In the genomic region with DNA sequence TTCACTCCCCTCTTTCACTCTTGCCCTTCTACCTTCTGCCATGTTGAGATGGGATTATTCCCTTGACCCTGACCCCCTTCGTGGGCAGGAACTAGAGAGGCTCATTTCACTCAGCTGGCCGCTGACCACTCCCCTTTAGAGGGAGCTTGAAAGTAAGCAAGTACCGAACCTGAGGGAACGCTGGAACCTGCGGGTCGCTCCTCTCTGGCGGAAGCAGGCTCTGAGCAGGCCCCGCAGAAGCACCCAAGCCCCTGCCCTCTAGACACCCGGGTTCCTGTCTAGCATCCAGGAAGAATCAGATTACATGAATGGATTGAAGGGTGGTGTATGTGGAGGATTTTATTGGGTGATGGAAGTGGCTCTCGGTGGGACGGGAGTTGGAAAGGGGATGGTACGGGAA, we compare ENCODE assay signal across 21 cellular contexts. TPM values are rescaled to one million over a fixed set of nuclear protein-coding genes. Genes with fewer than 3 reads are reported as not detected.
"Had no signal": no experiment of that assay in that cellular context is flagged by ENCODE, and none has a peak within 500 bp of the region (broad histone marks: within the 10 kb centered on the region; RNA-seq: fewer than 3 reads in every experiment).

No MANE protein-coding gene starts in this region.

- H3K27ac Mint-ChIP-seq: naive thymus-derived CD4-positive, alpha-beta T cell; nephron progenitor cell; progenitor cell of endocrine pancreas had no signal

- ATAC-seq: gastrocnemius medialis; left colon; left ventricle myocardium superior; naive thymus-derived CD4-positive, alpha-beta T cell; right cardiac atrium; stimulated activated naive CD8-positive, alpha-beta T cell treated with anti-CD3 and anti-CD28 coated beads, Interleukin-15, Interleukin-2, amounts not matched to agents 100 U/mL and 50 U/mL, for 24 hours had no signal

- H3K27ac ChIP-seq: coronary artery, epithelial cell of prostate, esophagus muscularis mucosa, gastrocnemius medialis, ovary, tibial artery, upper lobe of left lung, vagina had no signal

- H3K4me1 ChIP-seq: esophagus muscularis mucosa, gastrocnemius medialis, tibial artery, upper lobe of left lung, vagina had no signal

- DNase-seq: effector CD4-positive, alpha-beta T cell; gastrocnemius medialis; glutamatergic neuron; left colon; left ventricle myocardium superior; mesendoderm; naive thymus-derived CD4-positive, alpha-beta T cell; nephron progenitor cell; ovary; small intestine; stimulated activated CD4-positive, alpha-beta T cell treated with anti-CD3 and anti-CD28 coated beads, Interleukin-12 subunit alpha, Interleukin-12 subunit beta, amount 100 ng/mL, for 4 hours; stimulated activated naive CD8-positive, alpha-beta T cell treated with anti-CD3 and anti-CD28 coated beads, Interleukin-15, Interleukin-2, amounts not matched to agents 100 U/mL and 50 U/mL, for 24 hours; tibial artery had no signal

- H3K27me3 ChIP-seq: esophagus muscularis mucosa, gastrocnemius medialis, ovary, tibial artery, upper lobe of left lung, vagina had no signal

- H3K4me3 ChIP-seq: coronary artery, esophagus muscularis mucosa, gastrocnemius medialis, ovary, tibial artery, upper lobe of left lung, vagina had no signal

- H3K4me3 Mint-ChIP-seq: naive thymus-derived CD4-positive, alpha-beta T cell; nephron progenitor cell had no signal

- H3K36me3 Mint-ChIP-seq: naive thymus-derived CD4-positive, alpha-beta T cell had no signal

- H3K9me3 ChIP-seq: esophagus muscularis mucosa, gastrocnemius medialis, ovary, tibial artery, upper lobe of left lung, vagina had no signal

- H3K9me3 Mint-ChIP-seq: naive thymus-derived CD4-positive, alpha-beta T cell; nephron progenitor cell had no signal

- H3K4me1 Mint-ChIP-seq: naive thymus-derived CD4-positive, alpha-beta T cell had no signal

- H3K36me3 ChIP-seq: esophagus muscularis mucosa, gastrocnemius medialis, ovary, tibial artery, upper lobe of left lung, vagina had no signal

RNA-seq across cellular contexts. Expression of a gene that starts 11.9 kb away (rescaled TPM):
- total RNA-seq: chondrocyte, progenitor cell of endocrine pancreas had no signal
- polyA plus RNA-seq: naive thymus-derived CD4-positive, alpha-beta T cell had no signal
